ENCODE assay signal across 16 cellular contexts in genomic region chr21:44547656-44548331, GRCh38. TPM values are rescaled to one million over a fixed set of nuclear protein-coding genes. Genes with fewer than 3 reads are reported as not detected.
DNase-seq lines count a peak whose midpoint lies in the region; ATAC-seq, FAIRE-seq and TF ChIP-seq lines count a peak whose summit lies in the region.
"Had no signal": no experiment of that assay in that cellular context is flagged by ENCODE, and none has a peak within 500 bp of the region (broad histone marks: within the 10 kb centered on the region; RNA-seq: fewer than 3 reads in every experiment).

No MANE protein-coding gene starts in this region.

- dilution Hi-C loops in keratinocyte (cut with MboI; ENCODE audit: extremely low pct_ligation_motif_present, low sequenced_read_pairs): no loop called here

- H4K20me1 ChIP-seq in keratinocyte (ENCODE audit: control insufficient read depth, extremely low read depth, insufficient read depth, low read length): no peaks in the 10 kb centered on the region

- H3K4me3 Mint-ChIP-seq in type B pancreatic cell: no peak overlapping the region

- no peaks in the 10 kb centered on the region for H3K9me1 ChIP-seq in keratinocyte (ENCODE audit: control insufficient read depth, extremely low read depth, insufficient read depth, low read length)

- peak overlapping the region; percentile 71 for H3K27ac Mint-ChIP-seq in type B pancreatic cell

- no peak overlapping the region for H3K4me3 ChIP-seq in keratinocyte (ENCODE audit: control insufficient read depth in 2 of 3, extremely low read depth in 1 of 3, insufficient read depth in 2 of 3, low read depth in 1 of 3, low read length in 3 of 3)
- H3K4me3 ChIP-seq: adrenal gland had no signal

- no peak for FAIRE-seq in keratinocyte (lab: Jason Lieb, UNC)

- peaks cover 22% of the 10 kb centered on the region for H3K4me1 ChIP-seq in keratinocyte (ENCODE audit: control insufficient read depth, extremely low read depth, insufficient read depth, low read length)
- H3K4me1 ChIP-seq: adrenal gland had no signal

- H3K9ac ChIP-seq in keratinocyte (ENCODE audit: control insufficient read depth, extremely low read depth, insufficient read depth, low read length): no peak overlapping the region

- H3K9me3 Mint-ChIP-seq in type B pancreatic cell: peaks cover 9% of the 10 kb centered on the region

- peak overlapping the region; percentile 44 for H2AFZ ChIP-seq in keratinocyte (ENCODE audit: control insufficient read depth, low read length)

- peaks cover 20% of the 10 kb centered on the region for H3K4me1 Mint-ChIP-seq in type B pancreatic cell (ENCODE audit: unreplicated experiment)

- no peak overlapping the region for H3K4me2 ChIP-seq in keratinocyte (ENCODE audit: control insufficient read depth, extremely low read depth, insufficient read depth, low read depth, low read length)

- no peaks in the 10 kb centered on the region for H3K79me2 ChIP-seq in keratinocyte (ENCODE audit: control insufficient read depth, insufficient read depth, low read length)

- DNase-seq in activated T-cell treated with anti-CD3 and anti-CD28 coated beads for 24 hours (ENCODE audit: low read depth): peak; percentile 8
- DNase-seq in activated T-cell treated with anti-CD3 and anti-CD28 coated beads for 4 hours: no peak
- DNase-seq in activated T-cell treated with anti-CD3 and anti-CD28 coated beads, Interleukin-2, amount 50 U/mL, for 1 hour: peak; percentile 25
- DNase-seq in keratinocyte (ENCODE audit: low read depth, low spot score): no peak
- no peak for DNase-seq in type B pancreatic cell (ENCODE audit: extremely low spot score, unreplicated experiment)
- no peak for DNase-seq in nucleus accumbens (lab: John Stamatoyannopoulos, UW)
- DNase-seq: ACHN, GDM1, hypothalamus, NCI-H774, substantia nigra had no signal

- no peaks in the 10 kb centered on the region for H3K27me3 Mint-ChIP-seq in type B pancreatic cell

- no peaks in the 10 kb centered on the region for H3K9me3 ChIP-seq in keratinocyte (ENCODE audit: control insufficient read depth, low read depth, low read length)

- peaks cover 4% of the 10 kb centered on the region for H3K27me3 ChIP-seq in keratinocyte (ENCODE audit: control insufficient read depth, extremely low read depth, insufficient read depth, low read length)

- no peak for ATAC-seq in GM21528 (IDR thresholded peaks at IDR 0.05; ENCODE audit: low FRiP score, unreplicated experiment)
- ATAC-seq in HG02840 (IDR thresholded peaks at IDR 0.05; ENCODE audit: low FRiP score, unreplicated experiment): no peak

- peaks cover 6% of the 10 kb centered on the region for H3K36me3 Mint-ChIP-seq in type B pancreatic cell

- H3K36me3 ChIP-seq in keratinocyte (ENCODE audit: control insufficient read depth in 2 of 2, extremely low read depth in 1 of 2, insufficient read depth in 2 of 2, low read length in 2 of 2): no peaks in the 10 kb centered on the region
- H3K36me3 ChIP-seq: adrenal gland had no signal

- no peak overlapping the region for H3K27ac ChIP-seq in keratinocyte (ENCODE audit: control insufficient read depth, insufficient read depth, low read length)
- H3K27ac ChIP-seq: adrenal gland had no signal

- TF ChIP-seq CTCF in keratinocyte (optimal IDR thresholded peaks at IDR 0.05 in 1 of 3, IDR thresholded peaks at IDR 0.05 in 1 of 3, conservative IDR thresholded peaks at IDR 0.05 in 1 of 3; ENCODE audit: extremely low read depth in 1 of 3, insufficient read depth in 2 of 3, low read length in 3 of 3): no peak
- no peak for TF ChIP-seq CTCF in type B pancreatic cell (conservative IDR thresholded peaks at IDR 0.05)

RNA-seq across cellular contexts. Expression of gene KRTAP10-2, which starts 3.5 kb away (rescaled TPM):
- polyA plus RNA-seq in keratinocyte: not detected in 3 replicates
- polyA plus RNA-seq in keratinocyte (2011; ENCODE audit: low read depth): not detected
- polyA plus RNA-seq in keratinocyte (2011; cell fraction: cytosol; rRNA removed): not detected in 2 replicates
- polyA plus RNA-seq in keratinocyte (2011; cell fraction: nucleus; rRNA removed): not detected in 2 replicates
- not detected in 2 replicates for polyA plus RNA-seq in keratinocyte (2012; ENCODE audit: low replicate concordance)
- not detected in 3 replicates for polyA minus RNA-seq in keratinocyte
- not detected for polyA minus RNA-seq in keratinocyte (2011; cell fraction: cytosol; rRNA and poly(A)+ RNA removed)
- not detected in 2 replicates for polyA minus RNA-seq in keratinocyte (2011; cell fraction: nucleus; rRNA and poly(A)+ RNA removed)
- not detected in 2 replicates for total RNA-seq in type B pancreatic cell (ENCODE audit: low replicate concordance)
- total RNA-seq: adrenal gland, H4, M059J had no signal
- polyA plus RNA-seq: adrenal gland had no signal

RNA-seq across cellular contexts. Expression of gene KRTAP10-1, which starts 7.8 kb away (rescaled TPM):
- polyA plus RNA-seq in keratinocyte: not detected in 3 replicates
- polyA plus RNA-seq in keratinocyte (2011; ENCODE audit: low read depth): not detected
- not detected in 2 replicates for polyA plus RNA-seq in keratinocyte (2011; cell fraction: cytosol; rRNA removed)
- not detected in 2 replicates for polyA plus RNA-seq in keratinocyte (2011; cell fraction: nucleus; rRNA removed)
- polyA plus RNA-seq in keratinocyte (2012; ENCODE audit: low replicate concordance): not detected in 2 replicates
- not detected in 3 replicates for polyA minus RNA-seq in keratinocyte
- not detected for polyA minus RNA-seq in keratinocyte (2011; cell fraction: cytosol; rRNA and poly(A)+ RNA removed)
- not detected in 2 replicates for polyA minus RNA-seq in keratinocyte (2011; cell fraction: nucleus; rRNA and poly(A)+ RNA removed)
- not detected in 2 replicates for total RNA-seq in type B pancreatic cell (ENCODE audit: low replicate concordance)
- total RNA-seq: adrenal gland, H4, M059J had no signal
- polyA plus RNA-seq: adrenal gland had no signal

RNA-seq across cellular contexts. Expression of gene KRTAP10-3, which starts 10.8 kb away (rescaled TPM):
- polyA plus RNA-seq in keratinocyte: not detected in 3 replicates
- not detected for polyA plus RNA-seq in keratinocyte (2011; ENCODE audit: low read depth)
- not detected in 2 replicates for polyA plus RNA-seq in keratinocyte (2011; cell fraction: cytosol; rRNA removed)
- not detected in 2 replicates for polyA plus RNA-seq in keratinocyte (2011; cell fraction: nucleus; rRNA removed)
- not detected in 2 replicates for polyA plus RNA-seq in keratinocyte (2012; ENCODE audit: low replicate concordance)
- not detected in 3 replicates for polyA minus RNA-seq in keratinocyte
- not detected for polyA minus RNA-seq in keratinocyte (2011; cell fraction: cytosol; rRNA and poly(A)+ RNA removed)
- polyA minus RNA-seq in keratinocyte (2011; cell fraction: nucleus; rRNA and poly(A)+ RNA removed): not detected in 2 replicates
- total RNA-seq in type B pancreatic cell (ENCODE audit: low replicate concordance): not detected in 2 replicates
- total RNA-seq: adrenal gland, H4, M059J had no signal
- polyA plus RNA-seq: adrenal gland had no signal

RNA-seq across cellular contexts. Expression of gene KRTAP10-4, which starts 25.7 kb away (rescaled TPM):
- polyA plus RNA-seq in keratinocyte: 0.06 TPM in 1 of 3 replicates, not detected in the others
- not detected for polyA plus RNA-seq in keratinocyte (2011; ENCODE audit: low read depth)
- not detected in 2 replicates for polyA plus RNA-seq in keratinocyte (2011; cell fraction: cytosol; rRNA removed)
- not detected in 2 replicates for polyA plus RNA-seq in keratinocyte (2011; cell fraction: nucleus; rRNA removed)
- polyA plus RNA-seq in keratinocyte (2012; ENCODE audit: low replicate concordance): not detected in 2 replicates
- polyA minus RNA-seq in keratinocyte: not detected in 3 replicates
- not detected for polyA minus RNA-seq in keratinocyte (2011; cell fraction: cytosol; rRNA and poly(A)+ RNA removed)
- not detected in 2 replicates for polyA minus RNA-seq in keratinocyte (2011; cell fraction: nucleus; rRNA and poly(A)+ RNA removed)
- total RNA-seq in type B pancreatic cell (ENCODE audit: low replicate concordance): not detected in 2 replicates
- total RNA-seq: adrenal gland, H4, M059J had no signal
- polyA plus RNA-seq: adrenal gland had no signal

RNA-seq across cellular contexts. Expression of gene KRTAP10-5, which starts 32.6 kb away (rescaled TPM):
- not detected in 3 replicates for polyA plus RNA-seq in keratinocyte
- polyA plus RNA-seq in keratinocyte (2011; ENCODE audit: low read depth): not detected
- not detected in 2 replicates for polyA plus RNA-seq in keratinocyte (2011; cell fraction: cytosol; rRNA removed)
- not detected in 2 replicates for polyA plus RNA-seq in keratinocyte (2011; cell fraction: nucleus; rRNA removed)
- not detected in 2 replicates for polyA plus RNA-seq in keratinocyte (2012; ENCODE audit: low replicate concordance)
- not detected in 3 replicates for polyA minus RNA-seq in keratinocyte
- polyA minus RNA-seq in keratinocyte (2011; cell fraction: cytosol; rRNA and poly(A)+ RNA removed): not detected
- not detected in 2 replicates for polyA minus RNA-seq in keratinocyte (2011; cell fraction: nucleus; rRNA and poly(A)+ RNA removed)
- total RNA-seq in type B pancreatic cell (ENCODE audit: low replicate concordance): not detected in 2 replicates
- total RNA-seq: adrenal gland, H4, M059J had no signal
- polyA plus RNA-seq: adrenal gland had no signal

Comparison
In these comparisons a context has a peak if more than half of its experiments do, and no peak if none do; other contexts are left out.
1. DNase-seq: peak in activated T-cell treated with anti-CD3 and anti-CD28 coated beads for 24 hours (single experiment) and activated T-cell treated with anti-CD3 and anti-CD28 coated beads, Interleukin-2, amount 50 U/mL, for 1 hour (single experiment); none in activated T-cell treated with anti-CD3 and anti-CD28 coated beads for 4 hours (single experiment), keratinocyte (single experiment), type B pancreatic cell (single experiment) and nucleus accumbens (0 of 56).